In the genomic region with DNA sequence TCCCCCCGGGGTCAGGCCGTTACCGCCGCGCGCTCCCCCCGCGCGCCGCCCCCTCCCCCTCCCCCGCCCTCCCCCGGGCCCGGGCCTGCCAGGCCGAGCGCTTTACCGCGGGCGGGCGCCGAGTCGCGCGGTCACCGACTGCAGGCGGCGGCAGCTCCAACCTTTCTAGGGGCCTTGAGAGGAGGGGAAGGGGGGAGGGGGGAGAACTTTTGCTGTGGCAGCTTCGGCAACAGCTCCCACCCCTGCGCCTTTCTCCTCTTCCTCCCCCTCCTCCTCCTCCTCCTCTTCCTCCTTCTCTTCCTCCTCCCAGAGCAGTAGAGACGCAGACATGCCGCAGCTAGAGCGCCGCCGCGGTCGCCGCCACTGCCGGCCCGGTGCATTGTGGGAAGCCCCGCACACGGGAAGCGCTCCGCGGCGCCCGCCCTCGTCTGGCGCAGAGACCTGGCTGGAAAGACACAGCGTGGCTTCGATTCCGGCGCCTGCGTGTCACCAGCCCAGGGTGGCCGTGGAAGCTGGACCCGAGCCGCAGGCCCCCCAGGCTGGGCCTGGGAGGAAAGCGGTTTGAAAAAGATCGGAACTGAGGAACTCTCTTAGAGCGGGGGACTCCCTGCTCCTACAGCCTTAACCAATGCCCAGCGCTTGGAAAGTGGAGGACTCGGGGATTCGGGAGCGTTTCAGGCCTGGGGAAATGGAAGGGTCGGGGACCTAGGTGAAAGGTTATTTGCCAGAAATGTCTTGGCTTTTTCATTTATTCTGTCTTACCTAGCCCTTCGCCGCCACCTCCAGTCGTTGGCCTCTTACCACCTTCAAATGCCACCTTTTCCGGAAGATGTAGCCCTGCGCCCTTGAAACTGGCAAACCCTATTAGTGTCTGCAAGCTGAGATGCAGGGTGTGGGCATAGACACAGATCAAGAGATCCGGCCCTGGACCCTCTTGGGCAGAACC, we compare ENCODE assay signal across 8 cellular contexts. TPM values are rescaled to one million over a fixed set of nuclear protein-coding genes. Genes with fewer than 3 reads are reported as not detected.
A peak's percentile ranks its signal among the peaks of the same experiment; 100 is the strongest.
DNase-seq lines count a peak whose midpoint lies in the region; ATAC-seq and TF ChIP-seq lines count a peak whose summit lies in the region.

A gene with protein sequence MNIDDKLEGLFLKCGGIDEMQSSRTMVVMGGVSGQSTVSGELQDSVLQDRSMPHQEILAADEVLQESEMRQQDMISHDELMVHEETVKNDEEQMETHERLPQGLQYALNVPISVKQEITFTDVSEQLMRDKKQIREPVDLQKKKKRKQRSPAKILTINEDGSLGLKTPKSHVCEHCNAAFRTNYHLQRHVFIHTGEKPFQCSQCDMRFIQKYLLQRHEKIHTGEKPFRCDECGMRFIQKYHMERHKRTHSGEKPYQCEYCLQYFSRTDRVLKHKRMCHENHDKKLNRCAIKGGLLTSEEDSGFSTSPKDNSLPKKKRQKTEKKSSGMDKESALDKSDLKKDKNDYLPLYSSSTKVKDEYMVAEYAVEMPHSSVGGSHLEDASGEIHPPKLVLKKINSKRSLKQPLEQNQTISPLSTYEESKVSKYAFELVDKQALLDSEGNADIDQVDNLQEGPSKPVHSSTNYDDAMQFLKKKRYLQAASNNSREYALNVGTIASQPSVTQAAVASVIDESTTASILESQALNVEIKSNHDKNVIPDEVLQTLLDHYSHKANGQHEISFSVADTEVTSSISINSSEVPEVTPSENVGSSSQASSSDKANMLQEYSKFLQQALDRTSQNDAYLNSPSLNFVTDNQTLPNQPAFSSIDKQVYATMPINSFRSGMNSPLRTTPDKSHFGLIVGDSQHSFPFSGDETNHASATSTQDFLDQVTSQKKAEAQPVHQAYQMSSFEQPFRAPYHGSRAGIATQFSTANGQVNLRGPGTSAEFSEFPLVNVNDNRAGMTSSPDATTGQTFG (minus strand): TSS at position 330 of the 946 bp plus-strand sequence. CDS start 61,685 bp downstream, outside the sequence.

- H3K4me3 Mint-ChIP-seq in chondrocyte (ENCODE audit: unreplicated experiment), result peak within 1 kb of the TSS; percentile 100

- peak; percentile 42 for DNase-seq in AG09309 (ENCODE audit: low read depth)
- DNase-seq in NCI-H510A treated with DMSO at 0.1 percent for 48 hours (lab: John Stamatoyannopoulos, UW), result peak; percentile 47
- DNase-seq in activated CD4-positive, alpha-beta T cell treated with anti-CD3 and anti-CD28 coated beads for 24 hours (ENCODE audit: low read depth in 2 of 2), result peak; percentile 80 to 81
- DNase-seq in chondrocyte (ENCODE audit: low spot score), result no peak
- DNase-seq in kidney epithelial cell (ENCODE audit: low read depth), result no peak
- peak; percentile 93 for DNase-seq in stimulated activated CD4-positive, alpha-beta T cell treated with anti-CD3 and anti-CD28 coated beads, Interleukin-15, amount 100 ng/mL, for 24 hours

- ATAC-seq in GM19035 (IDR thresholded peaks at IDR 0.05; ENCODE audit: unreplicated experiment), result peak; percentile 92
- ATAC-seq in HG03354 (IDR thresholded peaks at IDR 0.05; ENCODE audit: poor library complexity, severe bottlenecking, unreplicated experiment), result peak; percentile 86

- peaks cover 2% of the 10 kb centered on the region for H3K36me3 Mint-ChIP-seq in chondrocyte (ENCODE audit: low read depth)

- no peaks in the 10 kb centered on the region for H3K36me3 ChIP-seq in kidney epithelial cell (ENCODE audit: control insufficient read depth, insufficient read depth, low read length)

- H3K4me1 Mint-ChIP-seq in chondrocyte (ENCODE audit: low read depth), result peaks cover 33% of the 10 kb centered on the region

- H3K9me3 Mint-ChIP-seq in chondrocyte (ENCODE audit: low read depth), result no peaks in the 10 kb centered on the region

- no peaks in the 10 kb centered on the region for H3K27me3 Mint-ChIP-seq in chondrocyte (ENCODE audit: low read depth)

- peak within 1 kb of the TSS; percentile 95 for H3K27ac Mint-ChIP-seq in chondrocyte (ENCODE audit: unreplicated experiment)

- H3K4me3 ChIP-seq in AG09309 (ENCODE audit: control insufficient read depth, low read depth, low read length) (peak within 1 kb of the TSS; percentile 90), kidney epithelial cell (ENCODE audit: low read depth, low read length) (peak within 1 kb of the TSS; percentile 69)

- TF ChIP-seq CTCF in AG09309 (IDR thresholded peaks at IDR 0.05; ENCODE audit: control insufficient read depth, insufficient read depth, low read depth, low read length, missing control alignments) (no peak), chondrocyte (IDR thresholded peaks at IDR 0.05) (peak; percentile 48), kidney epithelial cell (IDR thresholded peaks at IDR 0.05; ENCODE audit: insufficient read depth, low read length, poor library complexity, severe bottlenecking) (peak; percentile 2)

- no peaks in the 10 kb centered on the region for H3K27me3 ChIP-seq in kidney epithelial cell (ENCODE audit: control insufficient read depth, insufficient read depth, low read length)

RNA-seq across cellular contexts. Expression of the gene that starts here (rescaled TPM):
- total RNA-seq in chondrocyte (45.9 to 50.6 TPM (median 49.9 TPM) in 3 replicates), kidney epithelial cell (21.4 and 22.8 TPM in 2 replicates)

Comparison
In these comparisons a context has a peak if more than half of its experiments do, and no peak if none do; other contexts are left out.
1. DNase-seq: peak in AG09309 (single experiment), NCI-H510A treated with DMSO at 0.1 percent for 48 hours (single experiment), activated CD4-positive, alpha-beta T cell treated with anti-CD3 and anti-CD28 coated beads for 24 hours (2 of 2) and stimulated activated CD4-positive, alpha-beta T cell treated with anti-CD3 and anti-CD28 coated beads, Interleukin-15, amount 100 ng/mL, for 24 hours (single experiment); none in chondrocyte (single experiment) and kidney epithelial cell (single experiment).